In the genomic region with DNA sequence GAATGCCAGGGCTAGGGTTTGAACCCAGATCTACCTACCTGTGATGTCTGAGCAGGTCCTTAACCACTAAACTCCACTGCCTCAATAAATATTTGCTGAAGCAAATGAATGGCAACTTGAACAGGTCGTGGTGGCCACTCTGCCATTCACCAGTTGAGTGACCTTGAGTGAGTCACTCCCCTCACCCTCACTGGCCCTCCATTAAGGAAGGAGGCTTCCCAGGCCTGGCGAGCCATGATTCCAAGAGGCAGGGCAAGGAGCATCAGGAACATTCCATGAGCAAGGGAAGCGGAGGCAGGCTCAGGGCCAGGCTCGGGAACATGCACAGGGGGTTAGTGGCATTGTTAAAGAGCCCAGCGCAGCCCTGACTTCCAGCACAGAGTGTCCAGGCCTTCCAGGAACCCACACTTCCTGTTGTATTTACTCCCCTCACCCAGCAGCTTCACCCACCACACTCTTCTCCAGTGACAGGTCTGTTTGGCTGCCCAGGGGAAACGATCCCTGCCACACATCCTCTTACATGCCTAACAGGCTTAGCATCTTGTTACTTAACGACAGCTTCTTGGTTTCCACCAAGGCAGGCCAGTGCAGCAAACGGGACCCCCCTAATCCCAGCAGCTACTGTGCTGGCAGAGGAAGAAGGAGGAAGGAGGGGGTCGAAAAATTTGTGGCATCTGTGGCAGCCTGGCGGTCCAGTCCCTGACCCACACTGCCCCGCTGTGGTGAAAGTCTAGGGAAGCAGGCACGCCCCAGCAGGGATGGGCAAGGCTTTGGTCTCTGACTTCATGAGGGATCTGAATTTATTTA, we compare ENCODE assay signal across 8 cellular contexts. TPM values are rescaled to one million over a fixed set of nuclear protein-coding genes. Genes with fewer than 3 reads are reported as not detected.
DNase-seq lines count a peak whose midpoint lies in the region; ATAC-seq, FAIRE-seq and TF ChIP-seq lines count a peak whose summit lies in the region.

No MANE protein-coding gene starts in this region.

- peak; percentile 83 for TF ChIP-seq CTCF in AG10803 (conservative IDR thresholded peaks at IDR 0.05; ENCODE audit: low read length)
- peak; percentile 22 for TF ChIP-seq CTCF in coronary artery (IDR thresholded peaks at IDR 0.05)
- peak; percentile 67 for TF ChIP-seq CTCF in lower lobe of right lung (IDR thresholded peaks at IDR 0.05)
- peak; percentile 42 to 63 (median 54) for TF ChIP-seq CTCF in transverse colon (IDR thresholded peaks at IDR 0.05)

- H3K27ac ChIP-seq in coronary artery: no peak overlapping the region
- no peak overlapping the region for H3K27ac ChIP-seq in lower lobe of right lung
- H3K27ac ChIP-seq in transverse colon: no peak overlapping the region

- H3K9me3 ChIP-seq in lower lobe of right lung (no peaks in the 10 kb centered on the region), transverse colon (no peaks in the 10 kb centered on the region)

- H3K4me3 ChIP-seq in AG10803 (ENCODE audit: low read length) (no peak overlapping the region), coronary artery (no peak overlapping the region), lower lobe of right lung (no peak overlapping the region), transverse colon (no peak overlapping the region)

- H3K4me1 ChIP-seq in lower lobe of right lung (no peaks in the 10 kb centered on the region), transverse colon (no peaks in the 10 kb centered on the region)

- ATAC-seq in GM21529 (IDR thresholded peaks at IDR 0.05; ENCODE audit: unreplicated experiment) (peak; percentile 67), lower lobe of right lung (peak; percentile 71 to 79), HG03135 (IDR thresholded peaks at IDR 0.05; ENCODE audit: unreplicated experiment) (no peak), HG02870 (IDR thresholded peaks at IDR 0.05; ENCODE audit: unreplicated experiment) (no peak)

- intact Hi-C loops in lower lobe of right lung (cut with DNase I): no loop called here
- intact Hi-C loops in transverse colon (cut with DNase I; ENCODE audit: low total_unique reads): no loop called here

- no peak for FAIRE-seq in RCC 7860 (lab: Jason Lieb, UNC)

- H3K36me3 ChIP-seq in lower lobe of right lung (no peaks in the 10 kb centered on the region), transverse colon (no peaks in the 10 kb centered on the region)

- TF ChIP-seq EP300 in transverse colon (IDR thresholded peaks at IDR 0.05; ENCODE audit: low read depth): no peak

- H3K27me3 ChIP-seq in lower lobe of right lung (ENCODE audit: low read depth) (peaks cover 8% of the 10 kb centered on the region), transverse colon (peaks cover 15% of the 10 kb centered on the region)

- peak; percentile 66 for DNase-seq in AG10803 (ENCODE audit: low read depth)
- peak; percentile 11 for DNase-seq in RCC 7860 (ENCODE audit: low spot score)
- no peak for DNase-seq in coronary artery (ENCODE audit: low spot score)
- peak; percentile 65 for DNase-seq in lower lobe of right lung
- DNase-seq in transverse colon: peak; percentile 50

- WGBS in transverse colon (ENCODE audit: low coverage in 1 of 2), 2 donors: 36 to 40% methylated on average over 1 to 12 of the region's 12 CpGs

- in situ Hi-C loops in transverse colon (cut with MboI; ENCODE audit: low pct_ligation_motif_present in 1 of 4, low pct_unique_long_range_greater_than_20kb in 1 of 4, low sequenced_read_pairs in 3 of 4): loop anchor here in 1 of 4 donors (25.0 kb wide), 1 partner anchor 528 kb away; no protein-coding TSS in a partner anchor

- no peak for TF ChIP-seq POLR2A in transverse colon (IDR thresholded peaks at IDR 0.05)

RNA-seq across cellular contexts. Expression of a gene that starts 43.7 kb away (rescaled TPM):
- total RNA-seq in lower lobe of right lung (44.6 TPM), transverse colon (10 to 100 TPM in 3 of 4 donors, 1 to 10 TPM in 1; 5.8 to 42.2 (median 24.8) TPM)

RNA-seq across cellular contexts. Expression of a gene that starts 49.0 kb away (rescaled TPM):
- 3.8 TPM for total RNA-seq in lower lobe of right lung
- 1 to 10 TPM; 2.9 to 9.0 (median 5.0) TPM for total RNA-seq in transverse colon

Comparison
In these comparisons a context has a peak if more than half of its experiments do, and no peak if none do; other contexts are left out.
1. CTCF ChIP-seq: peak in every context shown above with its lines; median percentile 83 in AG10803; 67 in lower lobe of right lung; 54 in transverse colon; 22 in coronary artery.
2. ATAC-seq: peak in GM21529 (single experiment) and lower lobe of right lung (2 of 2); none in HG03135 (single experiment) and HG02870 (single experiment).